ENCODE assay signal across 16 cellular contexts in genomic region chr6:165807249-165807951, GRCh38.
A peak's percentile ranks its signal among the peaks of the same experiment; 100 is the strongest.
DNase-seq lines count a peak whose midpoint lies in the region; ATAC-seq and TF ChIP-seq lines count a peak whose summit lies in the region.
"Had no signal": no experiment of that assay in that cellular context is flagged by ENCODE, and none has a peak within 500 bp of the region (broad histone marks: within the 10 kb centered on the region; RNA-seq: fewer than 3 reads in every experiment).

No MANE protein-coding gene starts in this region.

- TF ChIP-seq EP300 in tibial nerve (IDR thresholded peaks at IDR 0.05): peak in 1 of 2 donors; percentile 70

- H3K36me3 ChIP-seq in heart right ventricle (no peaks in the 10 kb centered on the region), tibial nerve (no peaks in the 10 kb centered on the region)
- H3K36me3 ChIP-seq: BE2C had no signal

- peaks cover 0 to 22% (median 0%) of the 10 kb centered on the region in 11 donors for H3K9me3 ChIP-seq in heart right ventricle
- H3K9me3 ChIP-seq in tibial nerve: peaks cover 0 to 14% (median 0%) of the 10 kb centered on the region in 4 donors
- H3K9me3 ChIP-seq: A549, BE2C had no signal

- intact Hi-C loops in heart right ventricle (cut with DNase I): no loop called here

- peak in 5 of 8 donors; percentile 11 to 68 (median 39) for ATAC-seq in heart right ventricle
- no peak for ATAC-seq in GM18517 (IDR thresholded peaks at IDR 0.05; ENCODE audit: unreplicated experiment)
- ATAC-seq: A549, HCT116, HepG2 had no signal

- TF ChIP-seq CTCF in fibroblast of villous mesenchyme (IDR thresholded peaks at IDR 0.05; ENCODE audit: insufficient read depth, low read depth, low read length) (no peak), heart right ventricle (IDR thresholded peaks at IDR 0.05) (no peak), tibial nerve (IDR thresholded peaks at IDR 0.05) (no peak)

- no peak for TF ChIP-seq POLR2A in tibial nerve (IDR thresholded peaks at IDR 0.05)

- 63 to 66% methylated on average over 10 of the region's 10 CpGs for WGBS in heart right ventricle, 2 donors
- 46 to 62% methylated on average over 10 of the region's 10 CpGs for WGBS in tibial nerve, 2 donors

- no peak overlapping the region for H3K4me3 ChIP-seq in fibroblast of villous mesenchyme (ENCODE audit: low read depth, low read length)
- H3K4me3 ChIP-seq in heart right ventricle: no peak overlapping the region
- peak overlapping the region in 1 of 4 donors; percentile 4 for H3K4me3 ChIP-seq in tibial nerve
- H3K4me3 ChIP-seq: A549 had no signal

- H3K27ac ChIP-seq in heart right ventricle (peak overlapping the region in 4 of 10 donors; percentile 9 to 52 (median 46)), tibial nerve (peak overlapping the region in 2 of 4 donors; percentile 82 to 83)
- H3K27ac ChIP-seq: A549, C4-2B had no signal

- peaks cover 0 to 17% (median 4%) of the 10 kb centered on the region in 7 donors for H3K27me3 ChIP-seq in heart right ventricle
- peaks cover 0 to 6% of the 10 kb centered on the region in 2 donors for H3K27me3 ChIP-seq in tibial nerve
- H3K27me3 ChIP-seq: BE2C had no signal

- peak; percentile 17 for DNase-seq in fibroblast of villous mesenchyme (ENCODE audit: low read depth)
- no peak for DNase-seq in heart right ventricle
- peak; percentile 43 for DNase-seq in islet precursor cell
- DNase-seq in tibial nerve (ENCODE audit: low spot score in 2 of 2): peak; percentile 62 to 64
- DNase-seq in amygdala (lab: John Stamatoyannopoulos, UW): no peak
- DNase-seq in A172 (ENCODE audit: low spot score): no peak
- DNase-seq: BE2C; CD4-positive, alpha-beta memory T cell; DMS153; DMS79 treated with DMSO at 0.1 percent for 48 hours; EL had no signal

- H3K4me1 ChIP-seq in heart right ventricle (peaks cover 0 to 21% (median 0%) of the 10 kb centered on the region in 9 donors), tibial nerve (peaks cover 0 to 36% (median 0%) of the 10 kb centered on the region in 4 donors)
- H3K4me1 ChIP-seq: A549, BE2C had no signal

Comparison
In these comparisons a context has a peak if more than half of its experiments do, and no peak if none do; other contexts are left out.
1. DNase-seq: peak in fibroblast of villous mesenchyme (single experiment), islet precursor cell (single experiment) and tibial nerve (2 of 2); none in heart right ventricle (0 of 2), amygdala (0 of 56) and A172 (single experiment).